In the genomic region with DNA sequence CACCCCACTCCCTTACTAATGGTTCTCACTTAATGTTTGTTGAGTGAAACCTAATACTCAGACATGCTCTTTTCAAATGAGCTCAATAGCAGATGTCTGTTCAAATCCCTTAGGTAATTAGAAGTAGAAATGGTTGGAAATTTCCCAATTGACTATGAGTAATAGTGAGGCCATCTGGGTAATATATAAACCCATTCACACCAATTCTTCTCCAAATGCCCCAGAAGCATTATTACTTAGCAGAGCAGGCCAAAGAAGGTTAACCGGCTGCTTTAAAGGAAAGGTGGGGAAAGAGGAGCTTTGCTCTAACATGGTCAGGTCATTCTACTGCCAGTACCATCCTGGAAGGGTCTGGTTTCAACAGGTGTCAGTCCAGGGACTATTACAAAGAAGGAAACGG, we compare ENCODE assay signal across 15 cellular contexts.
A peak's percentile ranks its signal among the peaks of the same experiment; 100 is the strongest.
DNase-seq lines count a peak whose midpoint lies in the region; ATAC-seq and TF ChIP-seq lines count a peak whose summit lies in the region.
"Had no signal": no experiment of that assay in that cellular context is flagged by ENCODE, and none has a peak within 500 bp of the region (broad histone marks: within the 10 kb centered on the region; RNA-seq: fewer than 3 reads in every experiment).

No MANE protein-coding gene starts in this region.

- no peak for ATAC-seq in HCT116
- ATAC-seq in PC-3 = no peak; the same call in 1 of the 2 replicates
- no peak for ATAC-seq in GM18520 (IDR thresholded peaks at IDR 0.05; ENCODE audit: unreplicated experiment)
- ATAC-seq in naive thymus-derived CD4-positive, alpha-beta T cell = no peak
- ATAC-seq: activated CD8-positive, alpha-beta T cell treated with anti-CD3 and anti-CD28 coated beads, Interleukin-2, amount 10 ng/mL, durations not matched to agents 7 days and 5 days; body of pancreas; left lung; natural killer cell had no signal

- H3K4me2 ChIP-seq in HCT116 (ENCODE audit: low read length) (peak overlapping the region; percentile 57), PC-3 (ENCODE audit: low read length) (peak overlapping the region; percentile 65)
- H3K4me2 ChIP-seq: SK-N-SH had no signal

- H3K27me3 ChIP-seq in HCT116 (ENCODE audit: insufficient read depth, low read length) = no peaks in the 10 kb centered on the region
- no peaks in the 10 kb centered on the region for H3K27me3 ChIP-seq in PC-3 (ENCODE audit: low read length)
- no peaks in the 10 kb centered on the region for H3K27me3 ChIP-seq in esophagus squamous epithelium
- H3K27me3 ChIP-seq in naive thymus-derived CD4-positive, alpha-beta T cell (ENCODE audit: control insufficient read depth in 2 of 2, insufficient read depth in 2 of 2, low read length in 2 of 2) = no peaks in the 10 kb centered on the region
- H3K27me3 ChIP-seq: body of pancreas, left lung, right atrium auricular region had no signal

- H3K9me3 ChIP-seq in HCT116 (ENCODE audit: control insufficient read depth in 1 of 2, insufficient read depth in 1 of 2, low read depth in 1 of 2, low read length in 2 of 2) (no peaks in the 10 kb centered on the region), PC-3 (ENCODE audit: low read length) (no peaks in the 10 kb centered on the region), esophagus squamous epithelium (no peaks in the 10 kb centered on the region)
- H3K9me3 ChIP-seq in naive thymus-derived CD4-positive, alpha-beta T cell (ENCODE audit: control insufficient read depth in 2 of 3, low read length in 3 of 3) = no peaks in the 10 kb centered on the region
- H3K9me3 ChIP-seq: body of pancreas, left lung, right atrium auricular region, SK-N-SH had no signal

- H3K36me3 ChIP-seq in HCT116 (ENCODE audit: control insufficient read depth in 1 of 2, insufficient read depth in 2 of 2, low read length in 2 of 2) (no peaks in the 10 kb centered on the region), PC-3 (ENCODE audit: low read depth, low read length) (no peaks in the 10 kb centered on the region), esophagus squamous epithelium (no peaks in the 10 kb centered on the region)
- H3K36me3 ChIP-seq in naive thymus-derived CD4-positive, alpha-beta T cell (ENCODE audit: control insufficient read depth in 2 of 3, insufficient read depth in 3 of 3, low read length in 3 of 3) = no peaks in the 10 kb centered on the region
- H3K36me3 ChIP-seq: left lung, right atrium auricular region had no signal

- CTCF ChIA-PET in HCT116 (lab: Charles Lee) (interaction anchor here (1.6 kb wide), 1 partner anchor 105 kb away, joined by 4 read pairs; no protein-coding TSS in a partner anchor), PC-3 (lab: Charles Lee) (interaction anchor here (1.4 kb wide), 1 partner anchor 106 kb away, joined by 3 read pairs; no protein-coding TSS in a partner anchor)
- CTCF ChIA-PET in naive thymus-derived CD4-positive, alpha-beta T cell (lab: Charles Lee) = interaction anchor here (1.8 kb wide), 1 partner anchor 26 kb away, joined by 4 read pairs; no protein-coding TSS in a partner anchor

- H3K9me3 Mint-ChIP-seq in naive thymus-derived CD4-positive, alpha-beta T cell = no peaks in the 10 kb centered on the region
- H3K9me3 Mint-ChIP-seq: natural killer cell had no signal

- peaks cover 84 to 100% of the 10 kb centered on the region in 2 experiments for H3K4me1 ChIP-seq in HCT116 (ENCODE audit: control insufficient read depth in 1 of 2, insufficient read depth in 2 of 2, low read length in 2 of 2)
- peaks cover 89% of the 10 kb centered on the region for H3K4me1 ChIP-seq in PC-3 (ENCODE audit: insufficient read depth, low read length)
- peaks cover 4 to 73% (median 18%) of the 10 kb centered on the region in 3 donors for H3K4me1 ChIP-seq in esophagus squamous epithelium
- no peaks in the 10 kb centered on the region for H3K4me1 ChIP-seq in naive thymus-derived CD4-positive, alpha-beta T cell (ENCODE audit: control insufficient read depth in 2 of 2, insufficient read depth in 2 of 2, low read length in 2 of 2)
- H3K4me1 ChIP-seq: body of pancreas, left lung, right atrium auricular region had no signal

- H3F3A ChIP-seq in PC-3 (ENCODE audit: low read length, unreplicated experiment) = peaks cover 18% of the 10 kb centered on the region

- H3K79me2 ChIP-seq in HCT116 (ENCODE audit: insufficient read depth, low read length) (peaks cover 96% of the 10 kb centered on the region), PC-3 (ENCODE audit: low read length) (peaks cover 68% of the 10 kb centered on the region)

- TF ChIP-seq CTCF in HCT116 (IDR thresholded peaks at IDR 0.05 in 2 of 3, conservative IDR thresholded peaks at IDR 0.05 in 1 of 3; ENCODE audit: borderline replicate concordance in 1 of 3, insufficient read depth in 1 of 3, low read depth in 2 of 3, low read length in 2 of 3) (no peak), PC-3 (conservative IDR thresholded peaks at IDR 0.05; ENCODE audit: low read depth, low read length) (no peak), esophagus squamous epithelium (IDR thresholded peaks at IDR 0.05) (no peak)

- WGBS in esophagus squamous epithelium, 2 donors = 34 to 46% methylated on average over 2 of the region's 2 CpGs

- DNase-seq in HCT116 (ENCODE audit: low read depth, low spot score) = no peak
- DNase-seq in PC-3 = peak; percentile 60
- no peak for DNase-seq in esophagus squamous epithelium (lab: John Stamatoyannopoulos, UW)
- peak; percentile 98 for DNase-seq in renal cortical epithelial cell (ENCODE audit: low read depth)
- DNase-seq in naive thymus-derived CD4-positive, alpha-beta T cell = no peak
- no peak for DNase-seq in stimulated activated CD4-positive, alpha-beta T cell treated with anti-CD3 and anti-CD28 coated beads, Interleukin-4, amount 100 ng/mL, for 4 hours
- DNase-seq: activated CD8-positive, alpha-beta T cell treated with anti-CD3 and anti-CD28 coated beads, Interleukin-2, amount 10 ng/mL, durations not matched to agents 7 days and 5 days; body of pancreas; left lung; natural killer cell; NCI-H2107; SK-N-SH; stimulated activated CD4-positive, alpha-beta T cell treated with anti-CD3 and anti-CD28 coated beads, Interleukin-2, amount 100 ng/mL, for 48 hours had no signal

- peak; percentile 32 for TF ChIP-seq POLR2A in HCT116 (IDR thresholded peaks at IDR 0.05; ENCODE audit: borderline replicate concordance, extremely low read depth, insufficient read depth, insufficient read length)
- no peak for TF ChIP-seq POLR2A in esophagus squamous epithelium (IDR thresholded peaks at IDR 0.05)

- H3K9me2 ChIP-seq in HCT116 (ENCODE audit: insufficient read depth) = no peaks in the 10 kb centered on the region
- no peaks in the 10 kb centered on the region for H3K9me2 ChIP-seq in PC-3 (replicated peaks; ENCODE audit: low read length)
- H3K9me2 ChIP-seq: SK-N-SH had no signal

- RAD21 ChIA-PET in HCT116 (lab: Charles Lee; ENCODE audit: low non-redundant PET in 1 of 2, low total read pairs in 2 of 2, uncharacterized antibody in 2 of 2, unreplicated experiment in 2 of 2) = no interaction called here

- H3K4me3 Mint-ChIP-seq in naive thymus-derived CD4-positive, alpha-beta T cell = no peak overlapping the region
- H3K4me3 Mint-ChIP-seq: activated CD8-positive, alpha-beta T cell treated with anti-CD3 and anti-CD28 coated beads, Interleukin-2, amount 10 ng/mL, durations not matched to agents 7 days and 5 days; natural killer cell had no signal

- BruUV-seq in HCT116 (replicated peaks; lab: Mats Ljungman, UMichigan) (no TSS peak), PC-3 (replicated peaks; lab: Mats Ljungman, UMichigan) (no TSS peak)

- no peaks in the 10 kb centered on the region for H4K20me1 ChIP-seq in HCT116 (ENCODE audit: insufficient read depth)
- H4K20me1 ChIP-seq in PC-3 (ENCODE audit: low read length) = no peaks in the 10 kb centered on the region

- no peak overlapping the region for H2AFZ ChIP-seq in HCT116 (ENCODE audit: low read depth, low read length, poor library complexity, severe bottlenecking)
- no peak overlapping the region for H2AFZ ChIP-seq in PC-3 (ENCODE audit: low read length)

- peaks cover 0 to 1% (median 0%) of the 10 kb centered on the region in 5 donors for H3K27me3 Mint-ChIP-seq in naive thymus-derived CD4-positive, alpha-beta T cell

- H3K27ac ChIP-seq in HCT116 (ENCODE audit: low read depth, low read length) (peak overlapping the region; percentile 99), PC-3 (ENCODE audit: low read length) (peak overlapping the region; percentile 96), esophagus squamous epithelium (peak overlapping the region; percentile 62 to 76 (median 73))
- no peak overlapping the region for H3K27ac ChIP-seq in naive thymus-derived CD4-positive, alpha-beta T cell (ENCODE audit: low read depth, low read length)
- H3K27ac ChIP-seq: body of pancreas, left lung, right atrium auricular region had no signal

- no peaks in the 10 kb centered on the region for H3K36me3 Mint-ChIP-seq in naive thymus-derived CD4-positive, alpha-beta T cell
- H3K36me3 Mint-ChIP-seq: natural killer cell had no signal

- intact Hi-C loops in HCT116 (cut with micrococcal nuclease) (no loop called here), PC-3 (cut with micrococcal nuclease) (no loop called here), esophagus squamous epithelium (cut with DNase I) (no loop called here)
- intact Hi-C loops in naive thymus-derived CD4-positive, alpha-beta T cell (cut with micrococcal nuclease) = no loop called here

- POLR2A ChIA-PET in HCT116 (lab: Charles Lee) = interaction anchor here (0.8 to 11.4 kb wide), 21 partner anchors 10 to 133 kb away, joined by 3 to 154 read pairs (median 28); no protein-coding TSS in a partner anchor
- POLR2A ChIA-PET in PC-3 (lab: Charles Lee; ENCODE audit: unreplicated experiment) = interaction anchor here (0.7 to 0.9 kb wide), 3 partner anchors 96 to 129 kb away, joined by 3 to 11 read pairs (median 3); no protein-coding TSS in a partner anchor
- POLR2A ChIA-PET in naive thymus-derived CD4-positive, alpha-beta T cell (lab: Charles Lee) = interaction anchor here (0.6 kb wide), 1 partner anchor 84 kb away, joined by 3 read pairs; no protein-coding TSS in a partner anchor

- no peak for TF ChIP-seq RAD21 in HCT116 (IDR thresholded peaks at IDR 0.05; ENCODE audit: low read depth)

- H3K4me3 ChIP-seq in HCT116 (replicated peaks in 1 of 2; ENCODE audit: low read depth in 1 of 2, low read length in 2 of 2) (no peak overlapping the region; a peak in 1 of 4 replicates), PC-3 (ENCODE audit: low read length) (no peak overlapping the region), esophagus squamous epithelium (no peak overlapping the region)
- no peak overlapping the region for H3K4me3 ChIP-seq in naive thymus-derived CD4-positive, alpha-beta T cell (ENCODE audit: low read length)
- H3K4me3 ChIP-seq: body of pancreas, left lung, right atrium auricular region had no signal

- H3K4me1 Mint-ChIP-seq in naive thymus-derived CD4-positive, alpha-beta T cell = peaks cover 0 to 10% (median 7%) of the 10 kb centered on the region in 7 donors
- H3K4me1 Mint-ChIP-seq: natural killer cell had no signal

- H3K27ac Mint-ChIP-seq in naive thymus-derived CD4-positive, alpha-beta T cell = no peak overlapping the region
- H3K27ac Mint-ChIP-seq: activated CD8-positive, alpha-beta T cell treated with anti-CD3 and anti-CD28 coated beads, Interleukin-2, amount 10 ng/mL, durations not matched to agents 7 days and 5 days; natural killer cell had no signal

- H3K9ac ChIP-seq in HCT116 (ENCODE audit: low read length) = peak overlapping the region; percentile 71
- peak overlapping the region; percentile 69 for H3K9ac ChIP-seq in PC-3 (ENCODE audit: low read length)
- H3K9ac ChIP-seq: SK-N-SH had no signal

TF ChIP-seq in HCT116, 20 proteins besides CTCF, POLR2A, EP300 and RAD21 (continues in another document):
- TF ChIP-seq ELF1 (IDR thresholded peaks at IDR 0.05; ENCODE audit: borderline replicate concordance, low read depth) = no peak

Comparison
In these comparisons a context has a peak if more than half of its experiments do, and no peak if none do; other contexts are left out.
1. DNase-seq: peak in PC-3 (single experiment) and renal cortical epithelial cell (single experiment); none in HCT116 (single experiment), esophagus squamous epithelium (single experiment), naive thymus-derived CD4-positive, alpha-beta T cell (0 of 9) and stimulated activated CD4-positive, alpha-beta T cell treated with anti-CD3 and anti-CD28 coated beads, Interleukin-4, amount 100 ng/mL, for 4 hours (0 of 2).